ENCODE assay signal across 1 cellular context in genomic region chr17:57994436-57994835, GRCh38.
A peak's percentile ranks its signal among the peaks of the same experiment; 100 is the strongest.
TF ChIP-seq lines count a peak whose summit lies in the region.

No MANE protein-coding gene starts in this region.

TF ChIP-seq in GM12878, 131 proteins besides CTCF, POLR2A, EP300 and RAD21:
- TF ChIP-seq, protein P1, sequence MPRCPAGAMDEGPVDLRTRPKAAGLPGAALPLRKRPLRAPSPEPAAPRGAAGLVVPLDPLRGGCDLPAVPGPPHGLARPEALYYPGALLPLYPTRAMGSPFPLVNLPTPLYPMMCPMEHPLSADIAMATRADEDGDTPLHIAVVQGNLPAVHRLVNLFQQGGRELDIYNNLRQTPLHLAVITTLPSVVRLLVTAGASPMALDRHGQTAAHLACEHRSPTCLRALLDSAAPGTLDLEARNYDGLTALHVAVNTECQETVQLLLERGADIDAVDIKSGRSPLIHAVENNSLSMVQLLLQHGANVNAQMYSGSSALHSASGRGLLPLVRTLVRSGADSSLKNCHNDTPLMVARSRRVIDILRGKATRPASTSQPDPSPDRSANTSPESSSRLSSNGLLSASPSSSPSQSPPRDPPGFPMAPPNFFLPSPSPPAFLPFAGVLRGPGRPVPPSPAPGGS (IDR thresholded peaks at IDR 0.05; ENCODE audit: borderline replicate concordance, insufficient read depth, low read depth, low read length, poor library complexity, severe bottlenecking), result peak; percentile 9
- TF ChIP-seq, protein P2, sequence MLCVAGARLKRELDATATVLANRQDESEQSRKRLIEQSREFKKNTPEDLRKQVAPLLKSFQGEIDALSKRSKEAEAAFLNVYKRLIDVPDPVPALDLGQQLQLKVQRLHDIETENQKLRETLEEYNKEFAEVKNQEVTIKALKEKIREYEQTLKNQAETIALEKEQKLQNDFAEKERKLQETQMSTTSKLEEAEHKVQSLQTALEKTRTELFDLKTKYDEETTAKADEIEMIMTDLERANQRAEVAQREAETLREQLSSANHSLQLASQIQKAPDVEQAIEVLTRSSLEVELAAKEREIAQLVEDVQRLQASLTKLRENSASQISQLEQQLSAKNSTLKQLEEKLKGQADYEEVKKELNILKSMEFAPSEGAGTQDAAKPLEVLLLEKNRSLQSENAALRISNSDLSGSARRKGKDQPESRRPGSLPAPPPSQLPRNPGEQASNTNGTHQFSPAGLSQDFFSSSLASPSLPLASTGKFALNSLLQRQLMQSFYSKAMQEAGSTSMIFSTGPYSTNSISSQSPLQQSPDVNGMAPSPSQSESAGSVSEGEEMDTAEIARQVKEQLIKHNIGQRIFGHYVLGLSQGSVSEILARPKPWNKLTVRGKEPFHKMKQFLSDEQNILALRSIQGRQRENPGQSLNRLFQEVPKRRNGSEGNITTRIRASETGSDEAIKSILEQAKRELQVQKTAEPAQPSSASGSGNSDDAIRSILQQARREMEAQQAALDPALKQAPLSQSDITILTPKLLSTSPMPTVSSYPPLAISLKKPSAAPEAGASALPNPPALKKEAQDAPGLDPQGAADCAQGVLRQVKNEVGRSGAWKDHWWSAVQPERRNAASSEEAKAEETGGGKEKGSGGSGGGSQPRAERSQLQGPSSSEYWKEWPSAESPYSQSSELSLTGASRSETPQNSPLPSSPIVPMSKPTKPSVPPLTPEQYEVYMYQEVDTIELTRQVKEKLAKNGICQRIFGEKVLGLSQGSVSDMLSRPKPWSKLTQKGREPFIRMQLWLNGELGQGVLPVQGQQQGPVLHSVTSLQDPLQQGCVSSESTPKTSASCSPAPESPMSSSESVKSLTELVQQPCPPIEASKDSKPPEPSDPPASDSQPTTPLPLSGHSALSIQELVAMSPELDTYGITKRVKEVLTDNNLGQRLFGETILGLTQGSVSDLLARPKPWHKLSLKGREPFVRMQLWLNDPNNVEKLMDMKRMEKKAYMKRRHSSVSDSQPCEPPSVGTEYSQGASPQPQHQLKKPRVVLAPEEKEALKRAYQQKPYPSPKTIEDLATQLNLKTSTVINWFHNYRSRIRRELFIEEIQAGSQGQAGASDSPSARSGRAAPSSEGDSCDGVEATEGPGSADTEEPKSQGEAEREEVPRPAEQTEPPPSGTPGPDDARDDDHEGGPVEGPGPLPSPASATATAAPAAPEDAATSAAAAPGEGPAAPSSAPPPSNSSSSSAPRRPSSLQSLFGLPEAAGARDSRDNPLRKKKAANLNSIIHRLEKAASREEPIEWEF (IDR thresholded peaks at IDR 0.05; ENCODE audit: insufficient replicate concordance, low read depth, low read length), result no peak
